22 cellular contexts compared by ENCODE assay signal in genomic region chr7:158042156-158042880, GRCh38.
"Had no signal": no experiment of that assay in that cellular context is flagged by ENCODE, and none has a peak within 500 bp of the region (broad histone marks: within the 10 kb centered on the region; RNA-seq: fewer than 3 reads in every experiment).

No MANE protein-coding gene starts in this region.

- H3K27me3 Mint-ChIP-seq: stimulated activated naive CD8-positive, alpha-beta T cell treated with anti-CD3 and anti-CD28 coated beads, Interleukin-15, amount 100 ng/mL, for 72 hours had no signal

- H3K27ac ChIP-seq: coronary artery, hepatocyte, parathyroid adenoma, psoas muscle had no signal

- H3K4me1 ChIP-seq: parathyroid adenoma, psoas muscle had no signal

- DNase-seq: central memory CD4-positive, alpha-beta T cell; effector CD4-positive, alpha-beta T cell; endodermal cell; erythroblast; foreskin melanocyte; left colon; mesendoderm; naive thymus-derived CD4-positive, alpha-beta T cell; occipital lobe; psoas muscle; retina; small intestine; stimulated activated CD4-positive, alpha-beta T cell treated with anti-CD3 and anti-CD28 coated beads, Interleukin-2, amount 100 ng/mL, for 48 hours; stimulated activated CD8-positive, alpha-beta memory T cell treated with anti-CD3 and anti-CD28 coated beads, Interleukin-4, amount 100 ng/mL, for 48 hours; stimulated activated naive CD8-positive, alpha-beta T cell treated with anti-CD3 and anti-CD28 coated beads, Interleukin-15, amount 100 ng/mL, for 72 hours; substantia nigra; trophoblast cell had no signal

- H3K27ac Mint-ChIP-seq: endodermal cell; naive thymus-derived CD4-positive, alpha-beta T cell; stimulated activated effector memory CD8-positive, alpha-beta T cell treated with anti-CD3 and anti-CD28 coated beads, Interleukin-12 subunit alpha, Interleukin-12 subunit beta, amount 100 ng/mL, for 72 hours; stimulated activated naive CD8-positive, alpha-beta T cell treated with anti-CD3 and anti-CD28 coated beads, Interleukin-15, amount 100 ng/mL, for 72 hours had no signal

- H3K4me1 Mint-ChIP-seq: endodermal cell; naive thymus-derived CD4-positive, alpha-beta T cell; stimulated activated effector memory CD8-positive, alpha-beta T cell treated with anti-CD3 and anti-CD28 coated beads, Interleukin-12 subunit alpha, Interleukin-12 subunit beta, amount 100 ng/mL, for 72 hours; stimulated activated naive CD8-positive, alpha-beta T cell treated with anti-CD3 and anti-CD28 coated beads, Interleukin-15, amount 100 ng/mL, for 72 hours had no signal

- H3K27me3 ChIP-seq: hepatocyte had no signal

- H3K36me3 Mint-ChIP-seq: stimulated activated effector memory CD8-positive, alpha-beta T cell treated with anti-CD3 and anti-CD28 coated beads, Interleukin-12 subunit alpha, Interleukin-12 subunit beta, amount 100 ng/mL, for 72 hours had no signal

- H3K4me3 Mint-ChIP-seq: endodermal cell; naive thymus-derived CD4-positive, alpha-beta T cell; neural crest cell; stimulated activated effector memory CD8-positive, alpha-beta T cell treated with anti-CD3 and anti-CD28 coated beads, Interleukin-12 subunit alpha, Interleukin-12 subunit beta, amount 100 ng/mL, for 72 hours; stimulated activated naive CD8-positive, alpha-beta T cell treated with anti-CD3 and anti-CD28 coated beads, Interleukin-15, amount 100 ng/mL, for 72 hours had no signal

- H3K9me3 ChIP-seq: psoas muscle had no signal

- ATAC-seq: left colon; naive thymus-derived CD4-positive, alpha-beta T cell; psoas muscle; stimulated activated effector memory CD8-positive, alpha-beta T cell treated with anti-CD3 and anti-CD28 coated beads, Interleukin-12 subunit alpha, Interleukin-12 subunit beta, amount 100 ng/mL, for 72 hours; stimulated activated naive CD8-positive, alpha-beta T cell treated with anti-CD3 and anti-CD28 coated beads, Interleukin-15, amount 100 ng/mL, for 72 hours had no signal

- H3K4me3 ChIP-seq: coronary artery, hepatocyte, psoas muscle had no signal
